In genomic region chr6:26158581-26159416, GRCh38 we compare ENCODE assay signal across 8 cellular contexts.
DNase-seq lines count a peak whose midpoint lies in the region; ATAC-seq and TF ChIP-seq lines count a peak whose summit lies in the region.

No MANE protein-coding gene starts in this region.

- H3K4ac ChIP-seq in IMR-90 (ENCODE audit: low read depth, low read length), result peak overlapping the region; percentile 17; the same call in 1 of the 2 replicates

- H3K27me3 ChIP-seq in IMR-90 (ENCODE audit: control insufficient read depth, insufficient read depth, low read length) (no peaks in the 10 kb centered on the region), right atrium auricular region (no peaks in the 10 kb centered on the region)

- dilution Hi-C loops in IMR-90 (cut with HindIII; ENCODE audit: low sequenced_read_pairs, unreplicated experiment), result no loop called here

- TF ChIP-seq RAD21 in IMR-90 (IDR thresholded peaks at IDR 0.05; ENCODE audit: low read length), result no peak

- peak overlapping the region; percentile 75 for H3K4me3 ChIP-seq in IMR-90 (ENCODE audit: insufficient read depth, low read depth, low read length)
- peak overlapping the region; percentile 94 for H3K4me3 ChIP-seq in SK-N-MC
- peak overlapping the region; percentile 52 to 84 for H3K4me3 ChIP-seq in right atrium auricular region

- intact Hi-C loops in IMR-90 (cut with micrococcal nuclease), result loop anchor here (1.0 to 2.0 kb wide), 2 partner anchors 34 to 38 kb away; a partner anchor contains a TSS

- H3K56ac ChIP-seq in IMR-90 (ENCODE audit: extremely low read depth, insufficient read depth, low read length), result peak overlapping the region; percentile 78

- in situ Hi-C loops in IMR-90 (cut with MboI; ENCODE audit: low sequenced_read_pairs), result no loop called here

- H4K5ac ChIP-seq in IMR-90 (ENCODE audit: low read depth, low read length), result peak overlapping the region; percentile 70; the same call in 1 of the 2 replicates

- H3K36me3 ChIP-seq in IMR-90 (ENCODE audit: control insufficient read depth, insufficient read depth, low read length) (0 out of 2 replicates have a peak, but pooled peaks cover 2% of the 10 kb centered on the region), SK-N-MC (ENCODE audit: insufficient read depth, low read length) (no peaks in the 10 kb centered on the region), right atrium auricular region (no peaks in the 10 kb centered on the region)

- peak overlapping the region; percentile 92 for H3K18ac ChIP-seq in IMR-90 (ENCODE audit: low read depth, low read length)

- H2BK5ac ChIP-seq in IMR-90 (ENCODE audit: low read depth, low read length, poor library complexity, severe bottlenecking), result peak overlapping the region; percentile 82

- H3K9me3 ChIP-seq in IMR-90 (ENCODE audit: control insufficient read depth, insufficient read depth, low read length) (no peaks in the 10 kb centered on the region), SK-N-MC (ENCODE audit: low read depth, low read length) (no peaks in the 10 kb centered on the region), right atrium auricular region (no peaks in the 10 kb centered on the region)

- no peaks in the 10 kb centered on the region; the same call in 1 of the 2 replicates for H3K9me1 ChIP-seq in IMR-90 (ENCODE audit: insufficient read depth, low read length)

- POLR2A ChIA-PET in IMR-90 (lab: Charles Lee; ENCODE audit: unreplicated experiment), result interaction anchor here (0.6 to 6.2 kb wide), 12 partner anchors 14 to 1673 kb away, joined by 3 to 95 read pairs (median 6); a partner anchor contains a TSS

- H4K91ac ChIP-seq in IMR-90 (ENCODE audit: insufficient read depth, low read depth, low read length), result peak overlapping the region; percentile 16; the same call in 1 of the 2 replicates

- H3K4me2 ChIP-seq in IMR-90 (ENCODE audit: low read depth, low read length), result peak overlapping the region; percentile 91

- ATAC-seq in IMR-90 (ENCODE audit: low read depth) (no peak), HG03378 (IDR thresholded peaks at IDR 0.05; ENCODE audit: unreplicated experiment) (no peak), HG02763 (IDR thresholded peaks at IDR 0.05; ENCODE audit: unreplicated experiment) (no peak)

- peak overlapping the region; percentile 23 for H3K14ac ChIP-seq in IMR-90 (replicated peaks; ENCODE audit: low read depth, low read length)

- 0% methylated on average over 1 of the region's 22 CpGs; no CpG with 5 or more reads in 1 of the 2 experiments for WGBS in IMR-90 (ENCODE audit: extremely low coverage in 2 of 2, insufficient read length in 1 of 2), 2 experiments

- H4K8ac ChIP-seq in IMR-90 (ENCODE audit: low read depth in 2 of 2, low read length in 2 of 2), result peak overlapping the region; percentile 1 to 6; a peak in 2 of 4 replicates

- BruUV-seq in IMR-90 (replicated peaks; lab: Mats Ljungman, UMichigan), result no TSS peak

- H2AK5ac ChIP-seq in IMR-90 (ENCODE audit: low read depth, low read length), result no peak overlapping the region; the same call in 1 of the 2 replicates

- TF ChIP-seq POLR2A in IMR-90 (IDR thresholded peaks at IDR 0.05; ENCODE audit: low read depth, low read length), result no peak; the same call in 1 of the 2 replicates

- DNase-seq in D341Med (ENCODE audit: low spot score), result peak; percentile 45
- DNase-seq in IMR-90, result peak; percentile 46
- DNase-seq in SK-N-MC (ENCODE audit: low read depth, low spot score), result no peak
- peak; percentile 37 for DNase-seq in amniotic epithelial cell (ENCODE audit: low read depth)
- peak; percentile 86 for DNase-seq in right atrium auricular region (ENCODE audit: low spot score)
- peak; percentile 40 for DNase-seq in renal cortical epithelial cell (ENCODE audit: low read depth)

- TF ChIP-seq CTCF in IMR-90 (conservative IDR thresholded peaks at IDR 0.05; ENCODE audit: low read depth, low read length), result no peak
- TF ChIP-seq CTCF in right atrium auricular region (IDR thresholded peaks at IDR 0.05), result no peak

- H2BK20ac ChIP-seq in IMR-90 (ENCODE audit: low read depth, low read length), result no peak overlapping the region

- CTCF ChIA-PET in IMR-90 (lab: Yijun Ruan, JAX), result interaction anchor here (0.6 kb wide), 2 partner anchors 70 to 72 kb away, joined by 3 read pairs; no protein-coding TSS in a partner anchor

- H2AK9ac ChIP-seq in IMR-90 (replicated peaks; ENCODE audit: low read depth, low read length, poor library complexity), result peak overlapping the region; percentile 2

- H3K23ac ChIP-seq in IMR-90 (ENCODE audit: low read depth, low read length), result peak overlapping the region; percentile 55; the same call in 1 of the 2 replicates

- H2BK15ac ChIP-seq in IMR-90 (ENCODE audit: low read depth, low read length), result no peak overlapping the region

- H3K9ac ChIP-seq in IMR-90 (ENCODE audit: low read depth, low read length) (peak overlapping the region; percentile 99), SK-N-MC (ENCODE audit: insufficient read length) (peak overlapping the region; percentile 96)

- H3K79me1 ChIP-seq in IMR-90 (ENCODE audit: low read depth in 1 of 2, low read length in 2 of 2), result peaks cover 6 to 11% of the 10 kb centered on the region in 2 experiments; a peak in 3 of 4 replicates

- H3K4me1 ChIP-seq in IMR-90 (ENCODE audit: control insufficient read depth, insufficient read depth, low read length) (0 out of 2 replicates have a peak, but pooled peaks cover 1% of the 10 kb centered on the region), right atrium auricular region (peaks cover 0 to 20% of the 10 kb centered on the region in 2 donors)

- peak overlapping the region; percentile 74 for H2AFZ ChIP-seq in IMR-90 (replicated peaks; ENCODE audit: low read length, poor library complexity)

- peak overlapping the region; percentile 88 for H3K27ac ChIP-seq in IMR-90 (ENCODE audit: insufficient read depth, low read length)
- peak overlapping the region; percentile 95 for H3K27ac ChIP-seq in SK-N-MC
- H3K27ac ChIP-seq in right atrium auricular region, result peak overlapping the region; percentile 96 to 97

- no peak overlapping the region for H2BK120ac ChIP-seq in IMR-90 (ENCODE audit: low read depth, low read length)

- peaks cover 14% of the 10 kb centered on the region for H4K20me1 ChIP-seq in IMR-90 (ENCODE audit: insufficient read depth, low read length)

TF ChIP-seq in IMR-90, 13 proteins besides CTCF, POLR2A, EP300 and RAD21:
- TF ChIP-seq, protein P1, sequence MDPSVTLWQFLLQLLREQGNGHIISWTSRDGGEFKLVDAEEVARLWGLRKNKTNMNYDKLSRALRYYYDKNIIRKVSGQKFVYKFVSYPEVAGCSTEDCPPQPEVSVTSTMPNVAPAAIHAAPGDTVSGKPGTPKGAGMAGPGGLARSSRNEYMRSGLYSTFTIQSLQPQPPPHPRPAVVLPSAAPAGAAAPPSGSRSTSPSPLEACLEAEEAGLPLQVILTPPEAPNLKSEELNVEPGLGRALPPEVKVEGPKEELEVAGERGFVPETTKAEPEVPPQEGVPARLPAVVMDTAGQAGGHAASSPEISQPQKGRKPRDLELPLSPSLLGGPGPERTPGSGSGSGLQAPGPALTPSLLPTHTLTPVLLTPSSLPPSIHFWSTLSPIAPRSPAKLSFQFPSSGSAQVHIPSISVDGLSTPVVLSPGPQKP (IDR thresholded peaks at IDR 0.05; ENCODE audit: borderline replicate concordance, low read depth, low read length), result no peak
- TF ChIP-seq MAFK (IDR thresholded peaks at IDR 0.05; ENCODE audit: low read depth, low read length), result peak; percentile 62; the same call in 1 of the 2 replicates
